In the genomic region with DNA sequence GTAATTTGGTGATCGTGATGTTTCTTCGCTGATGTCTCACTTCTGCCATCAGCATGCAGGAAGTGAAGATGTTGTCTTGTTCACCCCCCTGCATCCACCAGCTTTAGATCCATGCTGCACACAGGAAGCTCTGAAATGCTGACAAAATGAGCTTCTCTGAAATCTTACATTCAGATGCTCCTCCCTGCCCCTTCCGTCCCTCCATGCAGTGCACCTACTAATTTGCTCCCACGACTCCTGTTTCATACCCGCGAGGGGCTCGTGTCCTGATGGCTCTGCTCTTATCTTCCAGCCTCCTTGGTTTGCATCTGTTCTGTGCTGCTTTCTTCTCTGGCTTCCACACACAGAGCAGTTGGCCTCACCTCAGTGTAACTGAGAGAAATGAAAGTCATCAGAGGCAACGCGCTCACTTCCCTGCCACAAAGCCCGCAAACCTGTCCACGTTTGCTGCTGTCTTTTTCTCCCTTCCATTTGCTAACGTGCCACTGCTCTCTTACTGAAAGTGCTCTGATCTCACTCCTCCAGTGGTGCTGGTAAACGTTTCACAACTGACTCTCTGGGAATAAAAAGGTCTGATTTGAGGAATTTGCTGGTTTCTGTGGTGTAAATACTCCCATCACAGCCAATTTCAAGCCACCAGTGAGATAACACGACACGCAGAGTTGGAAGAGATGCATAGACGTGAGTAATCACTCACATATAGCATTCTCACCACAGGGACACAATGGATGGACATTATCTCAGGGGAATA, we compare ENCODE assay signal across 8 cellular contexts.
DNase-seq lines count a peak whose midpoint lies in the region; ATAC-seq lines count a peak whose summit lies in the region.

No MANE protein-coding gene starts in this region.

- H3K4me1 ChIP-seq in endocrine pancreas (ENCODE audit: control insufficient read depth, insufficient read depth, low read length), result no peaks in the 10 kb centered on the region

- no peaks in the 10 kb centered on the region for H3K27me3 ChIP-seq in endocrine pancreas (ENCODE audit: control insufficient read depth, insufficient read depth, low read length)

- H3K36me3 ChIP-seq in endocrine pancreas (ENCODE audit: control insufficient read depth, insufficient read depth, low read length), result no peaks in the 10 kb centered on the region

- DNase-seq in activated CD4-positive, alpha-beta T cell treated with anti-CD3 and anti-CD28 coated beads, Interleukin-2, amount 50 U/mL, for 1 hour, result peak; percentile 53
- peak; percentile 39 for DNase-seq in stimulated activated CD8-positive, alpha-beta memory T cell treated with anti-CD3 and anti-CD28 coated beads, Interleukin-12 subunit alpha, Interleukin-12 subunit beta, amount 100 ng/mL, for 1 hour (ENCODE audit: low read depth)
- DNase-seq in NCI-H345 (lab: John Stamatoyannopoulos, UW), result no peak

- peak overlapping the region; percentile 32 for H3K9ac ChIP-seq in endocrine pancreas (ENCODE audit: control insufficient read depth, insufficient read depth, low read length)

- no peak overlapping the region for H3K4me3 ChIP-seq in endocrine pancreas (ENCODE audit: control insufficient read depth, insufficient read depth, low read length)

- ATAC-seq in HG03095 (IDR thresholded peaks at IDR 0.05; ENCODE audit: unreplicated experiment) (peak; percentile 58), HG03565 (IDR thresholded peaks at IDR 0.05; ENCODE audit: unreplicated experiment) (no peak), HG03196 (IDR thresholded peaks at IDR 0.05; ENCODE audit: unreplicated experiment) (no peak), GM18861 (IDR thresholded peaks at IDR 0.05; ENCODE audit: unreplicated experiment) (no peak)

- H3K9me3 ChIP-seq in endocrine pancreas (ENCODE audit: control insufficient read depth, low read length), result no peaks in the 10 kb centered on the region
